Comparison of ENCODE assay signal across 21 cellular contexts in genomic region chrX:44330227-44330626, GRCh38. TPM values are rescaled to one million over a fixed set of nuclear protein-coding genes. Genes with fewer than 3 reads are reported as not detected.
DNase-seq lines count a peak whose midpoint lies in the region; ATAC-seq, FAIRE-seq and TF ChIP-seq lines count a peak whose summit lies in the region.
"Had no signal": no experiment of that assay in that cellular context is flagged by ENCODE, and none has a peak within 500 bp of the region (broad histone marks: within the 10 kb centered on the region; RNA-seq: fewer than 3 reads in every experiment).

No MANE protein-coding gene starts in this region.

- H3K4me3 Mint-ChIP-seq in activated CD4-positive, alpha-beta T cell treated with anti-CD3 and anti-CD28 coated beads, Interleukin-2, amount 10 ng/mL, durations not matched to agents 7 days and 5 days = peak overlapping the region; percentile 38
- H3K4me3 Mint-ChIP-seq in CD4-positive, alpha-beta T cell = peak overlapping the region; percentile 68
- H3K4me3 Mint-ChIP-seq in T-helper 17 cell = peak overlapping the region; percentile 43

- no peak for FAIRE-seq in GM12891 (lab: Jason Lieb, UNC)

- no peak for DNase-seq in activated CD4-positive, alpha-beta T cell treated with anti-CD3 and anti-CD28 coated beads, Interleukin-2, amount 10 ng/mL, durations not matched to agents 7 days and 5 days
- no peak for DNase-seq in activated CD4-positive, alpha-beta T cell treated with anti-CD3 and anti-CD28 coated beads, Interleukin-2, amount 50 U/mL, for 4 hours
- DNase-seq in CD4-positive, alpha-beta T cell = no peak
- DNase-seq in T-helper 17 cell = no peak
- peak; percentile 1 for DNase-seq in fibroblast of peridontal ligament (ENCODE audit: extremely low read depth)
- DNase-seq in GM12891 (ENCODE audit: insufficient read length, low spot score) = no peak
- DNase-seq in heart left ventricle = no peak
- DNase-seq: 8988T, DMS 273 treated with DMSO at 0.1 percent for 48 hours, GOT3, KG1, NCI-H1048, NCI-H1436 treated with DMSO at 0.1 percent for 48 hours, NCI-H2081, NCI-H510A, NCI-H774, PC-3, SJCRH30 had no signal

- POLR2A ChIA-PET in activated CD4-positive, alpha-beta T cell treated with anti-CD3 and anti-CD28 coated beads, Interleukin-2, amount 10 ng/mL, durations not matched to agents 7 days and 5 days (lab: Charles Lee) = no interaction called here
- POLR2A ChIA-PET in CD4-positive, alpha-beta T cell (lab: Charles Lee) = interaction anchor here (0.6 to 0.8 kb wide), 2 partner anchors 19 to 143 kb away, joined by 3 to 4 read pairs; no protein-coding TSS in a partner anchor

- no peaks in the 10 kb centered on the region for H3K4me1 ChIP-seq in heart left ventricle
- H3K4me1 ChIP-seq: SJCRH30 had no signal

- ATAC-seq in CD4-positive, alpha-beta T cell (ENCODE audit: poor library complexity) = peak; percentile 56
- ATAC-seq in T-helper 17 cell = peak; percentile 62
- no peak for ATAC-seq in heart left ventricle
- no peak for ATAC-seq in GM21717 (IDR thresholded peaks at IDR 0.05; ENCODE audit: unreplicated experiment)
- ATAC-seq: PC-3 had no signal

- TF ChIP-seq POLR2A in GM12891 (IDR thresholded peaks at IDR 0.05; ENCODE audit: low read depth, low read length) (no peak), heart left ventricle (IDR thresholded peaks at IDR 0.05) (no peak)

- CTCF ChIA-PET in activated CD4-positive, alpha-beta T cell treated with anti-CD3 and anti-CD28 coated beads, Interleukin-2, amount 10 ng/mL, durations not matched to agents 7 days and 5 days (lab: Charles Lee) = no interaction called here
- CTCF ChIA-PET in CD4-positive, alpha-beta T cell (lab: Charles Lee) = no interaction called here

- intact Hi-C loops in CD4-positive, alpha-beta T cell (cut with DNase I, micrococcal nuclease) = no loop called here
- intact Hi-C loops in heart left ventricle (cut with DNase I) = no loop called here

- H3K4me1 Mint-ChIP-seq in activated CD4-positive, alpha-beta T cell treated with anti-CD3 and anti-CD28 coated beads, Interleukin-2, amount 10 ng/mL, durations not matched to agents 7 days and 5 days = peaks cover 25% of the 10 kb centered on the region
- H3K4me1 Mint-ChIP-seq in CD4-positive, alpha-beta T cell (ENCODE audit: low read depth) = peaks cover 40% of the 10 kb centered on the region
- peaks cover 10% of the 10 kb centered on the region for H3K4me1 Mint-ChIP-seq in T-helper 17 cell

- peaks cover 3% of the 10 kb centered on the region for H3K9me3 Mint-ChIP-seq in activated CD4-positive, alpha-beta T cell treated with anti-CD3 and anti-CD28 coated beads, Interleukin-2, amount 10 ng/mL, durations not matched to agents 7 days and 5 days
- no peaks in the 10 kb centered on the region for H3K9me3 Mint-ChIP-seq in CD4-positive, alpha-beta T cell

- H3K27ac Mint-ChIP-seq in activated CD4-positive, alpha-beta T cell treated with anti-CD3 and anti-CD28 coated beads, Interleukin-2, amount 10 ng/mL, durations not matched to agents 7 days and 5 days = peak overlapping the region; percentile 84
- H3K27ac Mint-ChIP-seq in CD4-positive, alpha-beta T cell = peak overlapping the region; percentile 74
- H3K27ac Mint-ChIP-seq in T-helper 17 cell = peak overlapping the region; percentile 41

- no peak overlapping the region for H3K27ac ChIP-seq in CD4-positive, alpha-beta T cell (ENCODE audit: low read depth, low read length)
- no peak overlapping the region for H3K27ac ChIP-seq in heart left ventricle
- H3K27ac ChIP-seq: SJCRH30 had no signal

- no peaks in the 10 kb centered on the region for H3K36me3 ChIP-seq in heart left ventricle
- H3K36me3 ChIP-seq: SJCRH30 had no signal

- no peaks in the 10 kb centered on the region for H3K27me3 Mint-ChIP-seq in activated CD4-positive, alpha-beta T cell treated with anti-CD3 and anti-CD28 coated beads, Interleukin-2, amount 10 ng/mL, durations not matched to agents 7 days and 5 days
- H3K27me3 Mint-ChIP-seq in CD4-positive, alpha-beta T cell = no peaks in the 10 kb centered on the region
- no peaks in the 10 kb centered on the region for H3K27me3 Mint-ChIP-seq in T-helper 17 cell

- H3K4me3 ChIP-seq in heart left ventricle = no peak overlapping the region
- H3K4me3 ChIP-seq: SJCRH30 had no signal

- H3K36me3 Mint-ChIP-seq in activated CD4-positive, alpha-beta T cell treated with anti-CD3 and anti-CD28 coated beads, Interleukin-2, amount 10 ng/mL, durations not matched to agents 7 days and 5 days (ENCODE audit: low read depth) = no peaks in the 10 kb centered on the region
- H3K36me3 Mint-ChIP-seq in CD4-positive, alpha-beta T cell (ENCODE audit: low read depth) = no peaks in the 10 kb centered on the region
- H3K36me3 Mint-ChIP-seq in T-helper 17 cell (ENCODE audit: low read depth) = no peaks in the 10 kb centered on the region

- H3K9me3 ChIP-seq in CD4-positive, alpha-beta T cell (ENCODE audit: control insufficient read depth, low read length) = no peaks in the 10 kb centered on the region
- H3K9me3 ChIP-seq in T-helper 17 cell (ENCODE audit: control insufficient read depth, low read length, poor library complexity, severe bottlenecking) (no peaks in the 10 kb centered on the region), heart left ventricle (no peaks in the 10 kb centered on the region)
- H3K9me3 ChIP-seq: SJCRH30 had no signal

- no peaks in the 10 kb centered on the region for H3K27me3 ChIP-seq in CD4-positive, alpha-beta T cell (ENCODE audit: control insufficient read depth, insufficient read depth, low read length)
- H3K27me3 ChIP-seq in heart left ventricle = no peaks in the 10 kb centered on the region
- H3K27me3 ChIP-seq: SJCRH30 had no signal

- WGBS in heart left ventricle, 4 donors = 63 to 78% (median 69%) methylated on average over 3 of the region's 3 CpGs

- TF ChIP-seq CTCF in CD4-positive, alpha-beta T cell (IDR thresholded peaks at IDR 0.05) = no peak
- no peak for TF ChIP-seq CTCF in heart left ventricle (IDR thresholded peaks at IDR 0.05)

TF ChIP-seq in GM12891, 5 proteins besides CTCF, POLR2A, EP300 and RAD21:
- no peak for TF ChIP-seq POLR2AphosphoS5 (IDR thresholded peaks at IDR 0.05; ENCODE audit: low read depth, low read length)
- TF ChIP-seq TAF1 (IDR thresholded peaks at IDR 0.05; ENCODE audit: low read depth, low read length) = no peak

RNA-seq across cellular contexts. Expression of gene EFHC2, which starts 13.2 kb away (rescaled TPM):
- 1 to 10 TPM; 2.2 to 2.3 TPM for total RNA-seq in activated CD4-positive, alpha-beta T cell treated with anti-CD3 and anti-CD28 coated beads, Interleukin-2, amount 10 ng/mL, durations not matched to agents 7 days and 5 days
- total RNA-seq in CD4-positive, alpha-beta T cell = 1 to 10 TPM; 2.7 to 3.0 TPM
- 1 to 10 TPM; 2.1 to 2.2 TPM for total RNA-seq in T-helper 17 cell
- not detected for polyA plus RNA-seq in GM12891 (2012; ENCODE audit: low read depth, missing spikeins)
- 10 to 100 TPM in 2 of 9 donors, 1 to 10 TPM in 7; 5.7 to 15.6 (median 7.5) TPM for total RNA-seq in heart left ventricle
- 1 to 10 TPM; 1.8 to 7.5 TPM for polyA plus RNA-seq in heart left ventricle
- total RNA-seq: MCF 10A had no signal
- polyA plus RNA-seq: BJ had no signal

Comparison
In these comparisons a context has a peak if more than half of its experiments do, and no peak if none do; other contexts are left out.
1. ATAC-seq: peak in CD4-positive, alpha-beta T cell (single experiment) and T-helper 17 cell (single experiment); none in heart left ventricle (0 of 4) and GM21717 (single experiment).
2. Peak in every context shown above with its lines, with median percentiles within 50 percentile points of each other: H3K27ac Mint-ChIP-seq and H3K4me3 Mint-ChIP-seq.